8 cellular contexts compared by ENCODE assay signal in the genomic region with DNA sequence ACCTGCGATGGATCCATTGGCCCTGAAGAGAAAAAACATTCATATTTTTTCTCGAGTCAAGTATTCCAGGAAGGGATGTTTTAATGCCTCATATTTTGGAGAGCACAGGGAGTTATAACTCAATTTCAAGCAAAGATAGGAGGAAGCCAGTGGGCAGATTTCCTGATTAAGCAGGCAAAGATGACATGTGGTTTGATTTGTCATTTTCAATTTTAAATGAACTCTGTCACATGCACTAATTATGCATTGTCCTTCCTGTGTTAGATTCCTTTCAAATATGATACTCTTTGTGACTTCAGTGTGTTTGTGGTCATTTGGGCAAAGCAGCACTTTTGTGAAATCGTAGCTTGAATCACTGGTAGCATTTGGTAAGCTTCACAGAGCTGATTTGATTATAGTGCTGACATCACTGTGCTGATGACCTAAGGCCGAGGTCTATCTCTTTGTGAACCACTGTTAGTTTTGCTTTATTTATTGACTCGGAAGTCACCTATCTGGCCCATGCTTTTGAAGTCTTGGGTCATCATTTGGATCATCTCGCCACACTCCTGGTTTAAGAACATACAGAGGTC. TPM values are rescaled to one million over a fixed set of nuclear protein-coding genes. Genes with fewer than 3 reads are reported as not detected.
DNase-seq lines count a peak whose midpoint lies in the region; ATAC-seq and TF ChIP-seq lines count a peak whose summit lies in the region.
"Not testable (repeated sequence)": the region's sequence is repeated elsewhere in the genome, so short reads cannot be mapped to it uniquely, and the experiment has no call there.

No MANE protein-coding gene starts in this region.

- not testable (repeated sequence) for DNase-seq in CD4-positive, CD25-positive, alpha-beta regulatory T cell; activated CD8-positive, alpha-beta T cell treated with anti-CD3 and anti-CD28 coated beads, Interleukin-2, amount 10 ng/mL, durations not matched to agents 7 days and 5 days; progenitor cell of endocrine pancreas (ENCODE audit: low spot score, unreplicated experiment); upper lobe of right lung
- DNase-seq in SK-N-DZ (ENCODE audit: low spot score) (peak; percentile 67), adrenal gland (peak in 5 of 7 donors; percentile 35 to 66 (median 49)), fibroblast of mammary gland (ENCODE audit: low read depth) (peak; percentile 61)

- H3K9ac ChIP-seq in liver (ENCODE audit: low read depth in 1 of 2, low read length in 2 of 2): peak overlapping the region in 1 of 2 donors; percentile 14

- peak overlapping the region in 2 of 3 donors; percentile 22 to 79 for H3K27ac Mint-ChIP-seq in CD4-positive, CD25-positive, alpha-beta regulatory T cell
- H3K27ac Mint-ChIP-seq in activated CD8-positive, alpha-beta T cell treated with anti-CD3 and anti-CD28 coated beads, Interleukin-2, amount 10 ng/mL, durations not matched to agents 7 days and 5 days: peak overlapping the region; percentile 11
- H3K27ac Mint-ChIP-seq in progenitor cell of endocrine pancreas: peak overlapping the region; percentile 7

- not testable (repeated sequence) for H3K27me3 Mint-ChIP-seq in CD4-positive, CD25-positive, alpha-beta regulatory T cell; activated CD8-positive, alpha-beta T cell treated with anti-CD3 and anti-CD28 coated beads, Interleukin-2, amount 10 ng/mL, durations not matched to agents 7 days and 5 days (ENCODE audit: low read depth); progenitor cell of endocrine pancreas

- CTCF ChIA-PET in activated CD8-positive, alpha-beta T cell treated with anti-CD3 and anti-CD28 coated beads, Interleukin-2, amount 10 ng/mL, durations not matched to agents 7 days and 5 days (lab: Charles Lee): interaction anchor here (2.0 kb wide), 1 partner anchor 11 kb away, joined by 9 read pairs; a partner anchor contains a TSS

- not testable (repeated sequence) for H3K36me3 Mint-ChIP-seq in CD4-positive, CD25-positive, alpha-beta regulatory T cell; progenitor cell of endocrine pancreas (ENCODE audit: insufficient read depth)
- peaks cover 26% of the 10 kb centered on the region for H3K36me3 Mint-ChIP-seq in activated CD8-positive, alpha-beta T cell treated with anti-CD3 and anti-CD28 coated beads, Interleukin-2, amount 10 ng/mL, durations not matched to agents 7 days and 5 days (ENCODE audit: low read depth)

- WGBS in adrenal gland, 4 donors: 33 to 40% (median 35%) methylated on average over 6 of the region's 6 CpGs
- WGBS in liver: 42% methylated on average over 6 of the region's 6 CpGs

- not testable (repeated sequence) for H3K4me3 Mint-ChIP-seq in CD4-positive, CD25-positive, alpha-beta regulatory T cell; activated CD8-positive, alpha-beta T cell treated with anti-CD3 and anti-CD28 coated beads, Interleukin-2, amount 10 ng/mL, durations not matched to agents 7 days and 5 days; progenitor cell of endocrine pancreas (ENCODE audit: low read depth)

- H3K27ac ChIP-seq in CD4-positive, CD25-positive, alpha-beta regulatory T cell (ENCODE audit: insufficient read depth, low read length, poor library complexity, severe bottlenecking): not testable (repeated sequence)
- H3K27ac ChIP-seq in adrenal gland (peak overlapping the region; percentile 29 to 83 (median 71)), liver (ENCODE audit: low read depth in 1 of 2, low read length in 2 of 2) (peak overlapping the region; percentile 74 to 99), upper lobe of right lung (peak overlapping the region; percentile 2)

- TF ChIP-seq POLR2A in adrenal gland (IDR thresholded peaks at IDR 0.05): peak in 1 of 2 donors; percentile 2

- POLR2A ChIA-PET in activated CD8-positive, alpha-beta T cell treated with anti-CD3 and anti-CD28 coated beads, Interleukin-2, amount 10 ng/mL, durations not matched to agents 7 days and 5 days (lab: Charles Lee): interaction anchor here (1.0 to 3.0 kb wide), 2 partner anchors 11 to 368 kb away, joined by 3 to 10 read pairs; a partner anchor contains a TSS

- ATAC-seq in CD4-positive, CD25-positive, alpha-beta regulatory T cell (ENCODE audit: low read depth in 2 of 2); upper lobe of right lung: not testable (repeated sequence)
- ATAC-seq in activated CD8-positive, alpha-beta T cell treated with anti-CD3 and anti-CD28 coated beads, Interleukin-2, amount 10 ng/mL, durations not matched to agents 7 days and 5 days: peak; percentile 20

- peaks cover 20 to 52% (median 36%) of the 10 kb centered on the region in 4 donors for H3K4me1 Mint-ChIP-seq in CD4-positive, CD25-positive, alpha-beta regulatory T cell
- H3K4me1 Mint-ChIP-seq in activated CD8-positive, alpha-beta T cell treated with anti-CD3 and anti-CD28 coated beads, Interleukin-2, amount 10 ng/mL, durations not matched to agents 7 days and 5 days (ENCODE audit: low read depth): peaks cover 46% of the 10 kb centered on the region
- peaks cover 23% of the 10 kb centered on the region for H3K4me1 Mint-ChIP-seq in progenitor cell of endocrine pancreas (ENCODE audit: low read depth)

- peak overlapping the region; percentile 35 for H3K4me3 ChIP-seq in CD4-positive, CD25-positive, alpha-beta regulatory T cell (ENCODE audit: low read depth, low read length)
- H3K4me3 ChIP-seq in adrenal gland; fibroblast of mammary gland (ENCODE audit: control insufficient read depth, low read depth, low read length); liver (ENCODE audit: low read depth in 1 of 3, low read length in 3 of 3); upper lobe of right lung: not testable (repeated sequence)

- not testable (repeated sequence) for H3K36me3 ChIP-seq in CD4-positive, CD25-positive, alpha-beta regulatory T cell (ENCODE audit: control insufficient read depth, insufficient read depth, low read length); adrenal gland (replicated peaks in 1 of 2); liver (ENCODE audit: control insufficient read depth in 4 of 4, insufficient read depth in 3 of 4, low read depth in 1 of 4, low read length in 3 of 4)
- peaks cover 12% of the 10 kb centered on the region for H3K36me3 ChIP-seq in upper lobe of right lung

- not testable (repeated sequence) for H3K9me3 Mint-ChIP-seq in CD4-positive, CD25-positive, alpha-beta regulatory T cell; activated CD8-positive, alpha-beta T cell treated with anti-CD3 and anti-CD28 coated beads, Interleukin-2, amount 10 ng/mL, durations not matched to agents 7 days and 5 days (ENCODE audit: insufficient read depth); progenitor cell of endocrine pancreas (ENCODE audit: low read depth)

- H3K27me3 ChIP-seq in CD4-positive, CD25-positive, alpha-beta regulatory T cell (ENCODE audit: control insufficient read depth, insufficient read depth, low read length); adrenal gland; liver (ENCODE audit: control insufficient read depth in 4 of 4, insufficient read depth in 4 of 4, low read length in 3 of 4); upper lobe of right lung: not testable (repeated sequence)

- peaks cover 12% of the 10 kb centered on the region for H3K4me1 ChIP-seq in CD4-positive, CD25-positive, alpha-beta regulatory T cell (ENCODE audit: control insufficient read depth, insufficient read depth, low read length, poor library complexity, severe bottlenecking)
- H3K4me1 ChIP-seq in adrenal gland (replicated peaks in 1 of 2): peaks cover 29 to 44% of the 10 kb centered on the region in 2 donors
- H3K4me1 ChIP-seq in liver (ENCODE audit: control insufficient read depth in 4 of 4, insufficient read depth in 4 of 4, low read length in 3 of 4): peaks cover 5 to 31% (median 10%) of the 10 kb centered on the region in 4 donors
- peaks cover 30% of the 10 kb centered on the region for H3K4me1 ChIP-seq in upper lobe of right lung

- TF ChIP-seq CTCF in adrenal gland (IDR thresholded peaks at IDR 0.05); fibroblast of mammary gland (conservative IDR thresholded peaks at IDR 0.05; ENCODE audit: control insufficient read depth, insufficient read depth, low read depth, low read length); liver (IDR thresholded peaks at IDR 0.05; ENCODE audit: low read depth, low read length, missing input control); progenitor cell of endocrine pancreas (IDR thresholded peaks at IDR 0.05; ENCODE audit: unreplicated experiment); upper lobe of right lung (IDR thresholded peaks at IDR 0.05): not testable (repeated sequence)

- intact Hi-C loops in adrenal gland (cut with DNase I); upper lobe of right lung (cut with DNase I): not testable (repeated sequence)

- not testable (repeated sequence) for H3K9me3 ChIP-seq in CD4-positive, CD25-positive, alpha-beta regulatory T cell (ENCODE audit: control insufficient read depth in 2 of 2, low read length in 2 of 2); adrenal gland (replicated peaks in 1 of 3); liver (ENCODE audit: control insufficient read depth in 4 of 4, low read length in 3 of 4); upper lobe of right lung

- peak; percentile 13 to 25 for TF ChIP-seq RAD21 in liver (IDR thresholded peaks at IDR 0.05)

RNA-seq across cellular contexts. Expression of a gene that starts 11.2 kb away (rescaled TPM):
- 32.5 TPM for total RNA-seq in CD4-positive, CD25-positive, alpha-beta regulatory T cell
- polyA plus RNA-seq in CD4-positive, CD25-positive, alpha-beta regulatory T cell: 10 to 100 TPM; 19.8 to 33.4 (median 27.3) TPM
- polyA plus RNA-seq in SK-N-DZ (2014; cell fraction: cytosol; rRNA removed): 44.9 and 50.9 TPM in 2 replicates
- 14.9 and 17.1 TPM in 2 replicates for polyA plus RNA-seq in SK-N-DZ (2014; cell fraction: nucleus; rRNA removed)
- total RNA-seq in activated CD8-positive, alpha-beta T cell treated with anti-CD3 and anti-CD28 coated beads, Interleukin-2, amount 10 ng/mL, durations not matched to agents 7 days and 5 days: 10 to 100 TPM; 29.0 to 31.3 TPM
- total RNA-seq in adrenal gland (10 to 100 TPM; 28.9 to 53.3 (median 41.4) TPM), liver (10 to 100 TPM; 13.0 to 52.6 TPM), progenitor cell of endocrine pancreas (32.4 and 34.8 TPM in 2 replicates), upper lobe of right lung (33.1 TPM)
- polyA plus RNA-seq in adrenal gland (10 to 100 TPM; 14.5 to 46.7 (median 21.6) TPM), liver (10 to 100 TPM; 16.6 to 20.2 TPM)

RNA-seq across cellular contexts. Expression of a gene that starts 50.2 kb away (rescaled TPM):
- 15.6 TPM for total RNA-seq in CD4-positive, CD25-positive, alpha-beta regulatory T cell
- 10 to 100 TPM in 3 of 4 donors, 1 to 10 TPM in 1; 9.2 to 16.6 (median 13.2) TPM for polyA plus RNA-seq in CD4-positive, CD25-positive, alpha-beta regulatory T cell
- polyA plus RNA-seq in SK-N-DZ (2014; cell fraction: cytosol; rRNA removed): 25.0 and 28.4 TPM in 2 replicates
- 52.6 and 62.9 TPM in 2 replicates for polyA plus RNA-seq in SK-N-DZ (2014; cell fraction: nucleus; rRNA removed)
- total RNA-seq in activated CD8-positive, alpha-beta T cell treated with anti-CD3 and anti-CD28 coated beads, Interleukin-2, amount 10 ng/mL, durations not matched to agents 7 days and 5 days: 10 to 100 TPM; 29.9 to 34.1 TPM
- 10 to 100 TPM; 20.1 to 32.1 (median 27.1) TPM for total RNA-seq in adrenal gland
- polyA plus RNA-seq in adrenal gland: 10 to 100 TPM; 12.0 to 26.2 (median 23.9) TPM
- total RNA-seq in liver: 100 to 1,000 TPM in 1 of 2 donors, 10 to 100 TPM in 1; 60.3 to 272 TPM
- 100 to 1,000 TPM; 234 to 270 TPM for polyA plus RNA-seq in liver
- 35.9 and 37.5 TPM in 2 replicates for total RNA-seq in progenitor cell of endocrine pancreas
- 54.0 TPM for total RNA-seq in upper lobe of right lung
